26 cellular contexts compared by ENCODE assay signal in the genomic region with DNA sequence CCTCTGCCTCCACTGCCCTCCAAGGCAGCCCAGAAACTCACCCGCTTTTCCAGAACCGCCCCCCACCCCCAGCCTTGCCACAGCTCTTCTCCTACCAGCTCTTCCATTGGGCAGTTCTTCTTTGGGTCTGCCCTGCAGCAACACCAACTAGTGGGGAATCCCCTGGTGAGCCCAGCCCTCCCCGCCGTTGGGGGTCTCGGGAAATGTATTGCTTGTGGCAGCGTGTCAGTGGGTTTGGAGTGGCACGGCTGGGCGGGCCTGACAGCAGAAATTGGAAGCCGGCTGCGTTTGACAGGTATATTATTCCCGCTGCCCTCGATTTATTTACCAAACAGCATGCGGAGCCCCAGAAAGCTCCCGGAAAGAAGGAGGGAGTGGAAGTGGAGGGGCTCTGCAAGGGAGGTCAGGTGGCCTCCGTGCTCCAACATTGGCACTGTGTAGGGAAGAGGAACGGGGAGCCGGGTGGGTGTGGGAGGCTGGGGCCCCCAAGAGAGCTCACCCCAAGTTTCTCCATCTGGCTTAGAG.
"Had no signal": no experiment of that assay in that cellular context is flagged by ENCODE, and none has a peak within 500 bp of the region (broad histone marks: within the 10 kb centered on the region; RNA-seq: fewer than 3 reads in every experiment).

No MANE protein-coding gene starts in this region.

- H3K36me3 ChIP-seq: colonic mucosa had no signal

- H3K9me3 Mint-ChIP-seq: activated CD4-positive, alpha-beta memory T cell treated with anti-CD3 and anti-CD28 coated beads, Interleukin-2, amount 10 ng/mL, durations not matched to agents 7 days and 5 days; activated CD4-positive, alpha-beta T cell treated with anti-CD3 and anti-CD28 coated beads, Interleukin-2, amount 10 ng/mL, durations not matched to agents 7 days and 5 days; activated naive CD4-positive, alpha-beta T cell treated with anti-CD3 and anti-CD28 coated beads, Interleukin-2, amount 10 ng/mL, durations not matched to agents 7 days and 5 days; activated naive CD4-positive, alpha-beta T cell treated with anti-CD3 and anti-CD28 coated beads, Interleukin-2, amount 50 U/mL, for 72 hours; activated naive CD8-positive, alpha-beta T cell treated with anti-CD3 and anti-CD28 coated beads, Interleukin-2, amount 10 ng/mL, durations not matched to agents 7 days and 5 days; activated T-cell treated with anti-CD3 and anti-CD28 coated beads, Interleukin-2, amount 50 U/mL, for 24 hours; activated T-cell treated with anti-CD3 and anti-CD28 coated beads, Interleukin-2, amount 50 U/mL, for 72 hours; endodermal cell; WTC11 had no signal

- H3K27ac Mint-ChIP-seq: activated CD4-positive, alpha-beta memory T cell treated with anti-CD3 and anti-CD28 coated beads, Interleukin-2, amount 10 ng/mL, durations not matched to agents 7 days and 5 days; activated CD4-positive, alpha-beta T cell treated with anti-CD3 and anti-CD28 coated beads, Interleukin-2, amount 10 ng/mL, durations not matched to agents 7 days and 5 days; activated naive CD4-positive, alpha-beta T cell treated with anti-CD3 and anti-CD28 coated beads, Interleukin-2, amount 10 ng/mL, durations not matched to agents 7 days and 5 days; activated naive CD4-positive, alpha-beta T cell treated with anti-CD3 and anti-CD28 coated beads, Interleukin-2, amount 50 U/mL, for 72 hours; activated naive CD8-positive, alpha-beta T cell treated with anti-CD3 and anti-CD28 coated beads, Interleukin-2, amount 10 ng/mL, durations not matched to agents 7 days and 5 days; activated T-cell treated with anti-CD3 and anti-CD28 coated beads, Interleukin-2, amount 50 U/mL, for 24 hours; activated T-cell treated with anti-CD3 and anti-CD28 coated beads, Interleukin-2, amount 50 U/mL, for 72 hours; endodermal cell; WTC11 had no signal

- H3K9me3 ChIP-seq: body of pancreas, colonic mucosa had no signal

- DNase-seq: activated CD4-positive, alpha-beta memory T cell treated with anti-CD3 and anti-CD28 coated beads, Interleukin-2, amount 10 ng/mL, durations not matched to agents 7 days and 5 days; activated CD4-positive, alpha-beta T cell treated with anti-CD3 and anti-CD28 coated beads for 1 hour; activated CD4-positive, alpha-beta T cell treated with anti-CD3 and anti-CD28 coated beads for 4 hours; activated CD4-positive, alpha-beta T cell treated with anti-CD3 and anti-CD28 coated beads, Interleukin-2, amount 10 ng/mL, durations not matched to agents 7 days and 5 days; activated CD4-positive, alpha-beta T cell treated with anti-CD3 and anti-CD28 coated beads, Interleukin-2, amount 50 U/mL, for 4 hours; activated CD8-positive, alpha-beta memory T cell treated with anti-CD3 and anti-CD28 coated beads, Interleukin-2, amount 50 U/mL, for 48 hours; activated gamma-delta T cell; activated naive CD4-positive, alpha-beta T cell; activated naive CD4-positive, alpha-beta T cell treated with anti-CD3 and anti-CD28 coated beads, Interleukin-2, amount 10 ng/mL, durations not matched to agents 7 days and 5 days; activated naive CD8-positive, alpha-beta T cell treated with anti-CD3 and anti-CD28 coated beads, Interleukin-2, amount 10 ng/mL, durations not matched to agents 7 days and 5 days; activated T-cell treated with anti-CD3 and anti-CD28 coated beads for 4 hours; activated T-cell treated with anti-CD3 and anti-CD28 coated beads, Interleukin-2, amount 50 U/mL, for 24 hours; activated T-cell treated with anti-CD3 and anti-CD28 coated beads, Interleukin-2, amount 50 U/mL, for 72 hours; anterior cingulate cortex; body of pancreas; caudate nucleus; colonic mucosa; effector memory CD4-positive, alpha-beta T cell; foreskin fibroblast; glutamatergic neuron; T-helper 2 cell had no signal

- H3K4me1 ChIP-seq: body of pancreas, colonic mucosa had no signal

- H3K27me3 ChIP-seq: body of pancreas, colonic mucosa had no signal

- H3K4me1 Mint-ChIP-seq: activated CD4-positive, alpha-beta memory T cell treated with anti-CD3 and anti-CD28 coated beads, Interleukin-2, amount 10 ng/mL, durations not matched to agents 7 days and 5 days; activated CD4-positive, alpha-beta T cell treated with anti-CD3 and anti-CD28 coated beads, Interleukin-2, amount 10 ng/mL, durations not matched to agents 7 days and 5 days; activated naive CD4-positive, alpha-beta T cell treated with anti-CD3 and anti-CD28 coated beads, Interleukin-2, amount 10 ng/mL, durations not matched to agents 7 days and 5 days; activated naive CD8-positive, alpha-beta T cell treated with anti-CD3 and anti-CD28 coated beads, Interleukin-2, amount 10 ng/mL, durations not matched to agents 7 days and 5 days had no signal

- H3K27ac ChIP-seq: body of pancreas, colonic mucosa, VCaP had no signal

- ATAC-seq: activated naive CD4-positive, alpha-beta T cell treated with anti-CD3 and anti-CD28 coated beads, Interleukin-2, amount 50 U/mL, for 72 hours; activated T-cell treated with anti-CD3 and anti-CD28 coated beads, Interleukin-2, amount 50 U/mL, for 72 hours; body of pancreas; esophagus mucosa; WTC11 had no signal

- H3K36me3 Mint-ChIP-seq: activated naive CD4-positive, alpha-beta T cell treated with anti-CD3 and anti-CD28 coated beads, Interleukin-2, amount 10 ng/mL, durations not matched to agents 7 days and 5 days; activated naive CD4-positive, alpha-beta T cell treated with anti-CD3 and anti-CD28 coated beads, Interleukin-2, amount 50 U/mL, for 72 hours; activated naive CD8-positive, alpha-beta T cell treated with anti-CD3 and anti-CD28 coated beads, Interleukin-2, amount 10 ng/mL, durations not matched to agents 7 days and 5 days; WTC11 had no signal

- H3K4me3 Mint-ChIP-seq: activated CD4-positive, alpha-beta memory T cell treated with anti-CD3 and anti-CD28 coated beads, Interleukin-2, amount 10 ng/mL, durations not matched to agents 7 days and 5 days; activated CD4-positive, alpha-beta T cell treated with anti-CD3 and anti-CD28 coated beads, Interleukin-2, amount 10 ng/mL, durations not matched to agents 7 days and 5 days; activated naive CD4-positive, alpha-beta T cell treated with anti-CD3 and anti-CD28 coated beads, Interleukin-2, amount 10 ng/mL, durations not matched to agents 7 days and 5 days; activated naive CD8-positive, alpha-beta T cell treated with anti-CD3 and anti-CD28 coated beads, Interleukin-2, amount 10 ng/mL, durations not matched to agents 7 days and 5 days; activated T-cell treated with anti-CD3 and anti-CD28 coated beads, Interleukin-2, amount 50 U/mL, for 24 hours; activated T-cell treated with anti-CD3 and anti-CD28 coated beads, Interleukin-2, amount 50 U/mL, for 72 hours; endodermal cell; WTC11 had no signal

- H3K4me3 ChIP-seq: body of pancreas, colonic mucosa had no signal
